ENCODE assay signal across 1 cellular context in the genomic region with DNA sequence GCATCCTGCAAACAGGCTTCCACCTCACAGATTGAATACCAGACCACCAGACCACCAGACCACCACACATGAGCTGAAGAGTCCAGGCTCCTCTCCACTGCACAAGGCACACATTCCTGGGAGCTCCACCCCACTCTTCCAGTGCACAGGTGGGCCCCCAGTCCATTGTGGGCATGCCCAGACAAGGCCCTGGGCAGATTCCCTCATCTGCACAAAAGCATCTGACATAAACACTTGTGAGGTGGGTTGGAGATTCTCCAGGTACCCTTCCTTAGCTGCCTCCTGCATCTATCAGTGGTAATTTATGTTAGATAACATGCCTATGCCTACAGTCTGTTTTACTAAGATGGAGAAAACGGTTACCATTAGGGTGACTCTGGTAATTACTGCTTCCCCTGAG.
TF ChIP-seq lines count a peak whose summit lies in the region.

No MANE protein-coding gene starts in this region.

TF ChIP-seq in H1, 55 proteins besides CTCF, POLR2A, EP300 and RAD21:
- TF ChIP-seq RBBP5 (IDR thresholded peaks at IDR 0.05; ENCODE audit: borderline replicate concordance, low read depth, low read length): no peak
- no peak for TF ChIP-seq SRF (IDR thresholded peaks at IDR 0.05; ENCODE audit: low read depth, low read length)
